8 cellular contexts compared by ENCODE assay signal in genomic region chr5:112161392-112161748, GRCh38.
DNase-seq lines count a peak whose midpoint lies in the region; ATAC-seq and TF ChIP-seq lines count a peak whose summit lies in the region.

No MANE protein-coding gene starts in this region.

- DNase-seq in breast epithelium (ENCODE audit: low spot score in 2 of 2), result no peak
- no peak for DNase-seq in mesenteric fat pad (ENCODE audit: low spot score)
- DNase-seq in HPDE6-E6E7 (ENCODE audit: extremely low spot score), result no peak
- no peak for DNase-seq in NCI-H2081 treated with DMSO at 0.1 percent for 48 hours (lab: John Stamatoyannopoulos, UW)

- intact Hi-C loops in breast epithelium (cut with DNase I; ENCODE audit: low total_unique reads), result no loop called here

- peak overlapping the region; percentile 73 for H3K27ac ChIP-seq in 22Rv1
- peak overlapping the region; percentile 79 to 87 for H3K27ac ChIP-seq in breast epithelium

- no peaks in the 10 kb centered on the region for H3K27me3 ChIP-seq in breast epithelium
- no peaks in the 10 kb centered on the region for H3K27me3 ChIP-seq in mononuclear cell (ENCODE audit: insufficient read depth, low read length)

- no peaks in the 10 kb centered on the region for H3K9me3 ChIP-seq in breast epithelium
- H3K9me3 ChIP-seq in mononuclear cell (ENCODE audit: low read depth, low read length), result no peaks in the 10 kb centered on the region

- no peak for TF ChIP-seq POLR2A in breast epithelium (IDR thresholded peaks at IDR 0.05)

- TF ChIP-seq CTCF in 22Rv1 (IDR thresholded peaks at IDR 0.05) (no peak), breast epithelium (IDR thresholded peaks at IDR 0.05) (no peak)

- H3K4me1 ChIP-seq in breast epithelium (peaks cover 0 to 10% of the 10 kb centered on the region in 2 donors), mononuclear cell (ENCODE audit: insufficient read depth, low read length) (peaks cover 19% of the 10 kb centered on the region)

- peak; percentile 3 for ATAC-seq in HG03354 (IDR thresholded peaks at IDR 0.05; ENCODE audit: poor library complexity, severe bottlenecking, unreplicated experiment)
- no peak for ATAC-seq in GM19324 (IDR thresholded peaks at IDR 0.05; ENCODE audit: low FRiP score, unreplicated experiment)

- H3K36me3 ChIP-seq in breast epithelium, result no peaks in the 10 kb centered on the region

- H3K4me3 ChIP-seq in breast epithelium, result peak overlapping the region; percentile 71 to 93 (median 92)
- H3K4me3 ChIP-seq in mononuclear cell (ENCODE audit: low read length), result peak overlapping the region; percentile 94
